ENCODE assay signal across 17 cellular contexts in the genomic region with DNA sequence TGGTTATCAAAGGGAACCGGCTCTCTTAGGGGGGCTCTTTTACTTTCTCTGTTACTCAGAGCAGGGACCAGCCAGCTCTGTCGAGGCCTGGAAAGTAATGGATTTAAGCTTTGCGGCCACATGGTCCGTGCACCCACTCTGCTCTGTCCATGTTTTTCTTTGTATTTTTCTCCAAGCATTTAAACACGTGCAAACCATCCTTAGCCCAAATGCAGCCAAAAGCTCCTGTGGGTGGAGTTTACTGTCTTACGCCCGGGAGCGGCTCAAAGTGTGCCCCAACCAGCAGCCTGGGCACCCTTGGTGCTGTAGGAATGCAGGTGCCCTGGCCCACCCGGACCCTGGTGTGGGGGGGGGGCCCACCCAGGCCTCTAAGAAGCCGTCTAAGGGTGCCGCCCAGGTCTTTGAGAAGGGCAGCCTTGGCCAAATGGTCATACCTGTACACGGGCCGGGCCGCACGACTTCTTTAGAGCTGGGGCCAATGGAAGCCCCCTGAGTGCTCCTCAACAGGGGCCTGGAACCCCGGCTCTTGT. TPM values are rescaled to one million over a fixed set of nuclear protein-coding genes. Genes with fewer than 3 reads are reported as not detected.
DNase-seq lines count a peak whose midpoint lies in the region; ATAC-seq and TF ChIP-seq lines count a peak whose summit lies in the region.
"Had no signal": no experiment of that assay in that cellular context is flagged by ENCODE, and none has a peak within 500 bp of the region (broad histone marks: within the 10 kb centered on the region; RNA-seq: fewer than 3 reads in every experiment).

No MANE protein-coding gene starts in this region.

- H3K4me2 ChIP-seq in MM.1S (ENCODE audit: low read depth, low read length) = no peak overlapping the region

- no peak overlapping the region for H3K27ac Mint-ChIP-seq in glutamatergic neuron (ENCODE audit: unreplicated experiment)
- H3K27ac Mint-ChIP-seq: immature natural killer cell, mesothelial cell of epicardium had no signal

- peaks cover 4% of the 10 kb centered on the region for H3K27me3 Mint-ChIP-seq in glutamatergic neuron (ENCODE audit: unreplicated experiment)

- H3K79me2 ChIP-seq in ACC112 (ENCODE audit: control insufficient read depth, insufficient read depth, low read length, unreplicated experiment) (no peaks in the 10 kb centered on the region), MM.1S (ENCODE audit: low read length) (no peaks in the 10 kb centered on the region)

- DNase-seq in SJSA1 (ENCODE audit: low read depth in 1 of 2, low spot score in 2 of 2) (no peak), left lung (peak in 1 of 2 donors; percentile 27), glutamatergic neuron (no peak), MM.1S (no peak)
- no peak for DNase-seq in activated naive CD4-positive, alpha-beta T cell treated with anti-CD3 and anti-CD28 coated beads, Interleukin-2, amount 50 U/mL, for 16 hours
- DNase-seq: activated CD4-positive, CD25-positive, alpha-beta regulatory T cell; activated effector memory CD4-positive, alpha-beta T cell treated with anti-CD3 and anti-CD28 coated beads, Interleukin-2, amount 50 U/mL, for 16 hours; COR-L47; immature natural killer cell; NCI-H1694; NCI-H446; SHP77 had no signal

- no peak overlapping the region for H2AFZ ChIP-seq in ACC112 (ENCODE audit: low read length, unreplicated experiment)
- H2AFZ ChIP-seq in MM.1S (ENCODE audit: low read length) = no peak overlapping the region

- H3K4me1 ChIP-seq in ACC112 (ENCODE audit: control insufficient read depth, insufficient read depth, low read length, unreplicated experiment) = peaks cover 30% of the 10 kb centered on the region
- peaks cover 52% of the 10 kb centered on the region for H3K4me1 ChIP-seq in SJSA1 (replicated peaks)
- H3K4me1 ChIP-seq in left lung = peaks cover 0 to 39% of the 10 kb centered on the region in 2 donors
- peaks cover 25 to 40% (median 34%) of the 10 kb centered on the region in 3 donors for H3K4me1 ChIP-seq in skeletal muscle tissue (ENCODE audit: control insufficient read depth in 3 of 3, insufficient read depth in 3 of 3, low read length in 3 of 3)
- no peaks in the 10 kb centered on the region for H3K4me1 ChIP-seq in MM.1S (ENCODE audit: low read length)

- H3K9ac ChIP-seq in skeletal muscle tissue (ENCODE audit: low read depth in 1 of 3, low read length in 3 of 3) (no peak overlapping the region), MM.1S (ENCODE audit: low read length) (no peak overlapping the region)

- no peak overlapping the region for H3K4me3 ChIP-seq in ACC112 (ENCODE audit: low read depth, low read length)
- H3K4me3 ChIP-seq in SJSA1 = no peak overlapping the region
- no peak overlapping the region for H3K4me3 ChIP-seq in left lung
- no peak overlapping the region for H3K4me3 ChIP-seq in skeletal muscle tissue (ENCODE audit: low read length in 3 of 3)
- no peak overlapping the region for H3K4me3 ChIP-seq in MM.1S (ENCODE audit: low read length)

- H3K9me3 ChIP-seq in SJSA1 (replicated peaks) = no peaks in the 10 kb centered on the region
- no peaks in the 10 kb centered on the region for H3K9me3 ChIP-seq in left lung
- H3K9me3 ChIP-seq in skeletal muscle tissue (ENCODE audit: control insufficient read depth in 3 of 3, low read length in 3 of 3) = no peaks in the 10 kb centered on the region
- H3K9me3 ChIP-seq in MM.1S (replicated peaks; ENCODE audit: insufficient read depth, low read length) = no peaks in the 10 kb centered on the region
- H3K9me3 ChIP-seq: neutrophil had no signal

- H3K27ac ChIP-seq in ACC112 (ENCODE audit: low read depth, low read length) (peak overlapping the region; percentile 81), SJSA1 (peak overlapping the region; percentile 96), left lung (peak overlapping the region; percentile 80 to 86), skeletal muscle tissue (ENCODE audit: low read depth, low read length) (peak overlapping the region; percentile 83), MM.1S (ENCODE audit: low read length) (no peak overlapping the region)
- H3K27ac ChIP-seq: neutrophil had no signal

- H3K4me3 Mint-ChIP-seq in glutamatergic neuron (ENCODE audit: unreplicated experiment) = no peak overlapping the region
- H3K4me3 Mint-ChIP-seq: immature natural killer cell, mesothelial cell of epicardium had no signal

- intact Hi-C loops in left lung (cut with DNase I) = no loop called here

- TF ChIP-seq CTCF in left lung (IDR thresholded peaks at IDR 0.05) (no peak), glutamatergic neuron (IDR thresholded peaks at IDR 0.05; ENCODE audit: partially characterized antibody, unreplicated experiment) (no peak), MM.1S (IDR thresholded peaks at IDR 0.05; ENCODE audit: low read length) (no peak)

- no peaks in the 10 kb centered on the region for H3K36me3 ChIP-seq in ACC112 (ENCODE audit: insufficient read depth, low read length)
- peaks cover 5% of the 10 kb centered on the region; the same call in 1 of the 2 replicates for H3K36me3 ChIP-seq in SJSA1
- no peaks in the 10 kb centered on the region for H3K36me3 ChIP-seq in left lung
- H3K36me3 ChIP-seq in skeletal muscle tissue (ENCODE audit: control insufficient read depth in 3 of 3, insufficient read depth in 3 of 3, low read length in 3 of 3) = no peaks in the 10 kb centered on the region
- no peaks in the 10 kb centered on the region for H3K36me3 ChIP-seq in MM.1S (replicated peaks; ENCODE audit: insufficient read depth, low read length)
- H3K36me3 ChIP-seq: neutrophil had no signal

- no peaks in the 10 kb centered on the region for H4K20me1 ChIP-seq in MM.1S (ENCODE audit: insufficient read depth, low read length)

- H3K27me3 ChIP-seq in ACC112 (ENCODE audit: insufficient read depth, low read length) (no peaks in the 10 kb centered on the region), SJSA1 (replicated peaks) (no peaks in the 10 kb centered on the region), left lung (peaks cover 0 to 10% of the 10 kb centered on the region in 2 donors), skeletal muscle tissue (ENCODE audit: control insufficient read depth in 3 of 3, insufficient read depth in 3 of 3, low read length in 3 of 3) (peaks cover 0 to 10% (median 10%) of the 10 kb centered on the region in 3 donors), MM.1S (replicated peaks; ENCODE audit: insufficient read depth, low read length) (peaks cover 100% of the 10 kb centered on the region)

- peaks cover 13% of the 10 kb centered on the region for H3K36me3 Mint-ChIP-seq in glutamatergic neuron (ENCODE audit: unreplicated experiment)
- H3K36me3 Mint-ChIP-seq: immature natural killer cell, mesothelial cell of epicardium had no signal

- no peaks in the 10 kb centered on the region for H3K9me2 ChIP-seq in MM.1S (replicated peaks; ENCODE audit: insufficient read depth, low read length)

- peaks cover 4% of the 10 kb centered on the region for H3K4me1 Mint-ChIP-seq in glutamatergic neuron (ENCODE audit: low read depth, unreplicated experiment)
- H3K4me1 Mint-ChIP-seq: immature natural killer cell had no signal

- ATAC-seq in left lung = no peak
- no peak for ATAC-seq in GM18909 (IDR thresholded peaks at IDR 0.05; ENCODE audit: poor library complexity, unreplicated experiment)

- H3F3A ChIP-seq in MM.1S (ENCODE audit: insufficient read depth, low read length) = no peaks in the 10 kb centered on the region

- no peaks in the 10 kb centered on the region for H3K9me3 Mint-ChIP-seq in glutamatergic neuron (ENCODE audit: unreplicated experiment)
- H3K9me3 Mint-ChIP-seq: immature natural killer cell had no signal

RNA-seq across cellular contexts. Expression of gene POFUT2, which starts 29.2 kb away (rescaled TPM):
- 32.6 and 42.0 TPM in 2 replicates for total RNA-seq in SJSA1 (2014; rRNA removed; shearing (Covaris generic))
- 10 to 100 TPM; 31.6 to 35.1 TPM for total RNA-seq in left lung
- 18.3 TPM for total RNA-seq in skeletal muscle tissue
- 31.9 TPM for total RNA-seq in glutamatergic neuron (ENCODE audit: unreplicated experiment)
